Comparison of ENCODE assay signal across 26 cellular contexts in genomic region chr2:217631091-217631490, GRCh38.
"Had no signal": no experiment of that assay in that cellular context is flagged by ENCODE, and none has a peak within 500 bp of the region (broad histone marks: within the 10 kb centered on the region; RNA-seq: fewer than 3 reads in every experiment).

No MANE protein-coding gene starts in this region.

- H3K36me3 Mint-ChIP-seq: stimulated activated memory B cell treated with anti-CD40 and anti-IgM and Interleukin-4, amounts not matched to agents 10 μg/mL and 1 μg/mL and 100 μg/mL, for 72 hours had no signal

- H3K4me1 Mint-ChIP-seq: activated naive CD8-positive, alpha-beta T cell treated with anti-CD3 and anti-CD28 coated beads, Interleukin-2, amount 50 U/mL, for 24 hours; memory B cell; naive B cell; stimulated activated memory B cell treated with anti-CD40 and anti-IgM and Interleukin-4, amounts not matched to agents 10 μg/mL and 1 μg/mL and 100 μg/mL, for 72 hours; T-helper 17 cell had no signal

- H3K9me3 ChIP-seq: esophagus muscularis mucosa, gastrocnemius medialis, mucosa of descending colon, neutrophil, pancreas, stomach, testis, upper lobe of left lung had no signal

- H3K27ac Mint-ChIP-seq: activated CD8-positive, alpha-beta T cell treated with anti-CD3 and anti-CD28 coated beads, Interleukin-2, amount 10 ng/mL, durations not matched to agents 7 days and 5 days; activated naive CD8-positive, alpha-beta T cell treated with anti-CD3 and anti-CD28 coated beads, Interleukin-2, amount 50 U/mL, for 24 hours; activated T-helper 1 cell treated with anti-CD3 and anti-CD28 coated beads, Interleukin-12 subunit alpha, Interleukin-12 subunit beta, Interleukin-2, Interleukin-4 antibody, amounts not matched to agents 30 ng/mL and 10 ng/mL and 1 ng/mL, durations not matched to agents 14 hours and 24 hours and 36 hours; memory B cell; naive B cell; stimulated activated memory B cell treated with anti-CD40 and anti-IgM and Interleukin-4, amounts not matched to agents 10 μg/mL and 1 μg/mL and 100 μg/mL, for 72 hours; T-helper 17 cell had no signal

- H3K27ac ChIP-seq: brain microvascular endothelial cell, neutrophil, pancreas, SK-N-MC, upper lobe of left lung had no signal

- H3K9me3 Mint-ChIP-seq: activated naive CD8-positive, alpha-beta T cell treated with anti-CD3 and anti-CD28 coated beads, Interleukin-2, amount 50 U/mL, for 24 hours; activated T-helper 1 cell treated with anti-CD3 and anti-CD28 coated beads, Interleukin-12 subunit alpha, Interleukin-12 subunit beta, Interleukin-2, Interleukin-4 antibody, amounts not matched to agents 30 ng/mL and 10 ng/mL and 1 ng/mL, durations not matched to agents 14 hours and 24 hours and 36 hours; memory B cell; naive B cell; stimulated activated memory B cell treated with anti-CD40 and anti-IgM and Interleukin-4, amounts not matched to agents 10 μg/mL and 1 μg/mL and 100 μg/mL, for 72 hours had no signal

- DNase-seq: activated CD4-positive, alpha-beta T cell treated with anti-CD3 and anti-CD28 coated beads, Interleukin-2, amount 50 U/mL, for 1 hour; activated CD8-positive, alpha-beta T cell treated with anti-CD3 and anti-CD28 coated beads, Interleukin-2, amount 10 ng/mL, durations not matched to agents 7 days and 5 days; activated gamma-delta T cell; activated naive CD4-positive, alpha-beta T cell treated with anti-CD3 and anti-CD28 coated beads, Interleukin-2, amount 50 U/mL, for 16 hours; activated naive CD8-positive, alpha-beta T cell treated with anti-CD3 and anti-CD28 coated beads, Interleukin-2, amount 50 U/mL, for 24 hours; anterior cingulate cortex; brain microvascular endothelial cell; central memory CD4-positive, alpha-beta T cell; effector memory CD4-positive, alpha-beta T cell; gastrocnemius medialis; hypothalamus; mucosa of descending colon; naive B cell; pancreas; small intestine; stomach; SW 1271; T-helper 17 cell; testis had no signal

- H3K4me3 ChIP-seq: esophagus muscularis mucosa, gastrocnemius medialis, mucosa of descending colon, pancreas, SK-N-MC, stomach, testis, upper lobe of left lung had no signal

- H3K4me3 Mint-ChIP-seq: activated CD8-positive, alpha-beta T cell treated with anti-CD3 and anti-CD28 coated beads, Interleukin-2, amount 10 ng/mL, durations not matched to agents 7 days and 5 days; activated naive CD8-positive, alpha-beta T cell treated with anti-CD3 and anti-CD28 coated beads, Interleukin-2, amount 50 U/mL, for 24 hours; activated T-helper 1 cell treated with anti-CD3 and anti-CD28 coated beads, Interleukin-12 subunit alpha, Interleukin-12 subunit beta, Interleukin-2, Interleukin-4 antibody, amounts not matched to agents 30 ng/mL and 10 ng/mL and 1 ng/mL, durations not matched to agents 14 hours and 24 hours and 36 hours; memory B cell; naive B cell; stimulated activated memory B cell treated with anti-CD40 and anti-IgM and Interleukin-4, amounts not matched to agents 10 μg/mL and 1 μg/mL and 100 μg/mL, for 72 hours; T-helper 17 cell had no signal

- H3K36me3 ChIP-seq: brain microvascular endothelial cell, esophagus muscularis mucosa, gastrocnemius medialis, neutrophil, pancreas, stomach, upper lobe of left lung had no signal

- H3K4me1 ChIP-seq: pancreas had no signal

- H3K27me3 ChIP-seq: brain microvascular endothelial cell, esophagus muscularis mucosa, gastrocnemius medialis, pancreas, stomach, testis, upper lobe of left lung had no signal

- H3K27me3 Mint-ChIP-seq: stimulated activated memory B cell treated with anti-CD40 and anti-IgM and Interleukin-4, amounts not matched to agents 10 μg/mL and 1 μg/mL and 100 μg/mL, for 72 hours; T-helper 17 cell had no signal
